Comparison of ENCODE assay signal across 26 cellular contexts in genomic region chr12:109770861-109771670, GRCh38. TPM values are rescaled to one million over a fixed set of nuclear protein-coding genes. Genes with fewer than 3 reads are reported as not detected.
A peak's percentile ranks its signal among the peaks of the same experiment; 100 is the strongest.
DNase-seq lines count a peak whose midpoint lies in the region; ATAC-seq, FAIRE-seq and TF ChIP-seq lines count a peak whose summit lies in the region.
"Had no signal": no experiment of that assay in that cellular context is flagged by ENCODE, and none has a peak within 500 bp of the region (broad histone marks: within the 10 kb centered on the region; RNA-seq: fewer than 3 reads in every experiment).

No MANE protein-coding gene starts in this region.

- in situ Hi-C loops in GM13976 (cut with MboI; ENCODE audit: low sequenced_read_pairs, unreplicated experiment) = no loop called here

- no peaks in the 10 kb centered on the region for H3K36me3 Mint-ChIP-seq in activated CD8-positive, alpha-beta memory T cell treated with anti-CD3 and anti-CD28 coated beads, Interleukin-2, amount 10 ng/mL, durations not matched to agents 7 days and 5 days
- H3K36me3 Mint-ChIP-seq: stimulated activated naive B cell treated with anti-CD40 and anti-IgM and Interleukin-4, amounts not matched to agents 10 μg/mL and 1 μg/mL and 100 μg/mL, for 72 hours had no signal

- ATAC-seq in activated CD8-positive, alpha-beta memory T cell treated with anti-CD3 and anti-CD28 coated beads, Interleukin-2, amount 10 ng/mL, durations not matched to agents 7 days and 5 days = no peak
- ATAC-seq in GM21528 (IDR thresholded peaks at IDR 0.05; ENCODE audit: low FRiP score, unreplicated experiment) = no peak
- ATAC-seq: A549; activated CD4-positive, alpha-beta T cell treated with anti-CD3 and anti-CD28 coated beads for 36 hours; heart left ventricle; stimulated activated naive B cell treated with anti-CD40 and anti-IgM and Interleukin-4, amounts not matched to agents 10 μg/mL and 1 μg/mL and 100 μg/mL, for 72 hours had no signal

- peaks cover 6% of the 10 kb centered on the region for H3K27me3 Mint-ChIP-seq in activated CD8-positive, alpha-beta memory T cell treated with anti-CD3 and anti-CD28 coated beads, Interleukin-2, amount 10 ng/mL, durations not matched to agents 7 days and 5 days

- H3K4me1 ChIP-seq in kidney (ENCODE audit: control insufficient read depth in 1 of 2, insufficient read depth in 1 of 2, low read depth in 1 of 2, low read length in 2 of 2) = peaks cover 0 to 10% of the 10 kb centered on the region in 2 donors
- H3K4me1 ChIP-seq: A549 had no signal

- FAIRE-seq in kidney (lab: Jason Lieb, UNC) = no peak
- FAIRE-seq: A549, bronchial epithelial cell, GM12891 had no signal

- H3K9me3 ChIP-seq in kidney (ENCODE audit: control insufficient read depth in 1 of 2, low read length in 2 of 2) = no peaks in the 10 kb centered on the region
- H3K9me3 ChIP-seq: A549, BE2C, heart left ventricle, neutrophil, tibial artery had no signal

- no peak for TF ChIP-seq CTCF in kidney (IDR thresholded peaks at IDR 0.05; ENCODE audit: borderline replicate concordance, extremely low read depth, insufficient read depth)
- no peak for TF ChIP-seq CTCF in GM13976 (IDR thresholded peaks at IDR 0.05; ENCODE audit: borderline replicate concordance, control extremely low read depth, extremely low read depth, insufficient read depth, missing control alignments)

- no peaks in the 10 kb centered on the region for H3K36me3 ChIP-seq in kidney (ENCODE audit: control insufficient read depth in 1 of 2, insufficient read depth in 2 of 2, low read length in 2 of 2)
- H3K36me3 ChIP-seq: neutrophil had no signal

- peaks cover 4% of the 10 kb centered on the region for H3K4me1 Mint-ChIP-seq in activated CD8-positive, alpha-beta memory T cell treated with anti-CD3 and anti-CD28 coated beads, Interleukin-2, amount 10 ng/mL, durations not matched to agents 7 days and 5 days

- H3K27ac ChIP-seq in kidney (ENCODE audit: low read depth in 2 of 2, low read length in 2 of 2) = no peak overlapping the region
- peak overlapping the region; percentile 62 for H3K27ac ChIP-seq in temporal lobe (ENCODE audit: low read depth, low read length)
- H3K27ac ChIP-seq: A549, heart left ventricle, neutrophil, tibial artery had no signal

- intact Hi-C loops in kidney (cut with DNase I) = loop anchor here (5.0 to 10.0 kb wide), 2 partner anchors 174 to 246 kb away; no protein-coding TSS in a partner anchor

- no peak overlapping the region for H3K4me3 ChIP-seq in kidney (ENCODE audit: low read length in 2 of 2)
- H3K4me3 ChIP-seq: A549, heart left ventricle, smooth muscle cell, tibial artery had no signal

- CTCF ChIA-PET in activated CD8-positive, alpha-beta memory T cell treated with anti-CD3 and anti-CD28 coated beads, Interleukin-2, amount 10 ng/mL, durations not matched to agents 7 days and 5 days (lab: Charles Lee) = interaction anchor here (0.8 to 1.3 kb wide), 4 partner anchors 16 to 252 kb away, joined by 3 to 4 read pairs (median 3); no protein-coding TSS in a partner anchor

- no peaks in the 10 kb centered on the region for H3K9me3 Mint-ChIP-seq in activated CD8-positive, alpha-beta memory T cell treated with anti-CD3 and anti-CD28 coated beads, Interleukin-2, amount 10 ng/mL, durations not matched to agents 7 days and 5 days (ENCODE audit: low read depth)
- H3K9me3 Mint-ChIP-seq: stimulated activated naive B cell treated with anti-CD40 and anti-IgM and Interleukin-4, amounts not matched to agents 10 μg/mL and 1 μg/mL and 100 μg/mL, for 72 hours had no signal

- H3K27ac Mint-ChIP-seq in activated CD8-positive, alpha-beta memory T cell treated with anti-CD3 and anti-CD28 coated beads, Interleukin-2, amount 10 ng/mL, durations not matched to agents 7 days and 5 days = no peak overlapping the region
- H3K27ac Mint-ChIP-seq: activated CD4-positive, alpha-beta T cell treated with anti-CD3 and anti-CD28 coated beads for 36 hours; stimulated activated naive B cell treated with anti-CD40 and anti-IgM and Interleukin-4, amounts not matched to agents 10 μg/mL and 1 μg/mL and 100 μg/mL, for 72 hours had no signal

- H3K9ac ChIP-seq in kidney (ENCODE audit: low read length in 2 of 2) = no peak overlapping the region

- peak; percentile 58 for DNase-seq in activated effector memory CD4-positive, alpha-beta T cell treated with anti-CD3 and anti-CD28 coated beads, Interleukin-2, amount 50 U/mL, for 16 hours
- DNase-seq in activated effector memory CD4-positive, alpha-beta T cell treated with Interleukin-2 at 50 U/mL for 16 hours = no peak
- peak; percentile 32 for DNase-seq in activated CD8-positive, alpha-beta memory T cell treated with anti-CD3 and anti-CD28 coated beads, Interleukin-2, amount 10 ng/mL, durations not matched to agents 7 days and 5 days
- DNase-seq in kidney = peak; percentile 51
- no peak for DNase-seq in activated CD4-positive, alpha-beta T cell treated with anti-CD3 and anti-CD28 coated beads, Interleukin-2, amount 50 U/mL, for 1 hour
- no peak for DNase-seq in GM13976 (ENCODE audit: low spot score)
- DNase-seq: activated CD4-positive, alpha-beta T cell treated with anti-CD3 and anti-CD28 coated beads for 36 hours; BE2C; COR-L47; DMS79 treated with DMSO at 0.1 percent for 48 hours; heart left ventricle; Karpas-422; MV-4-11; NCI-H1694 treated with DMSO at 0.1 percent for 48 hours; NCI-H2171 treated with DMSO at 0.1 percent for 48 hours; NCI-H524 treated with DMSO at 0.1 percent for 48 hours; stimulated activated CD4-positive, alpha-beta T cell treated with anti-CD3 and anti-CD28 coated beads, Interleukin-2, amount 100 ng/mL, for 48 hours; stimulated activated naive B cell treated with anti-CD40 and anti-IgM and Interleukin-4, amounts not matched to agents 10 μg/mL and 1 μg/mL and 100 μg/mL, for 72 hours had no signal

- no peak overlapping the region for H3K4me3 Mint-ChIP-seq in activated CD8-positive, alpha-beta memory T cell treated with anti-CD3 and anti-CD28 coated beads, Interleukin-2, amount 10 ng/mL, durations not matched to agents 7 days and 5 days
- H3K4me3 Mint-ChIP-seq: activated CD4-positive, alpha-beta T cell treated with anti-CD3 and anti-CD28 coated beads for 36 hours; stimulated activated naive B cell treated with anti-CD40 and anti-IgM and Interleukin-4, amounts not matched to agents 10 μg/mL and 1 μg/mL and 100 μg/mL, for 72 hours had no signal

RNA-seq across cellular contexts. Expression of gene FAM222A, which starts 57.4 kb away (rescaled TPM):
- 1 to 10 TPM in 1 of 2 experiments, under 1 TPM in 1; 0.70 to 1.6 TPM for total RNA-seq in activated CD8-positive, alpha-beta memory T cell treated with anti-CD3 and anti-CD28 coated beads, Interleukin-2, amount 10 ng/mL, durations not matched to agents 7 days and 5 days
- total RNA-seq in kidney (3.7 TPM), temporal lobe (3.2 TPM)
- polyA plus RNA-seq in kidney (ENCODE audit: insufficient read depth, low read depth, low replicate concordance) = 12.5 TPM
- total RNA-seq: bronchial epithelial cell had no signal

Comparison
In these comparisons a context has a peak if more than half of its experiments do, and no peak if none do; other contexts are left out.
1. DNase-seq: peak in activated effector memory CD4-positive, alpha-beta T cell treated with anti-CD3 and anti-CD28 coated beads, Interleukin-2, amount 50 U/mL, for 16 hours (single experiment), activated CD8-positive, alpha-beta memory T cell treated with anti-CD3 and anti-CD28 coated beads, Interleukin-2, amount 10 ng/mL, durations not matched to agents 7 days and 5 days (single experiment) and kidney (single experiment); none in activated effector memory CD4-positive, alpha-beta T cell treated with Interleukin-2 at 50 U/mL for 16 hours (single experiment), activated CD4-positive, alpha-beta T cell treated with anti-CD3 and anti-CD28 coated beads, Interleukin-2, amount 50 U/mL, for 1 hour (single experiment) and GM13976 (single experiment).